7 cellular contexts compared by ENCODE assay signal in genomic region chr4:4779486-4779885, GRCh38.
"Had no signal": no experiment of that assay in that cellular context is flagged by ENCODE, and none has a peak within 500 bp of the region (broad histone marks: within the 10 kb centered on the region; RNA-seq: fewer than 3 reads in every experiment).

No MANE protein-coding gene starts in this region.

- H3K36me3 ChIP-seq: HAP-1 had no signal

- H3K9ac ChIP-seq: GM23248 had no signal

- H3K27ac ChIP-seq: GM23248 had no signal

- ATAC-seq: HCT116 had no signal

- H3K4me3 ChIP-seq: GM23248, HAP-1 had no signal

- H3K9me3 ChIP-seq: HAP-1 had no signal

- DNase-seq: GM23248, GOT3, H7, IMR-90 had no signal

- H2AFZ ChIP-seq: GM23248 had no signal

- H3K4me1 ChIP-seq: HAP-1 had no signal

- FAIRE-seq: HTR-8/SVneo had no signal
